Comparison of ENCODE assay signal across 22 cellular contexts in genomic region chr9:76531231-76531775, GRCh38.
DNase-seq lines count a peak whose midpoint lies in the region; ATAC-seq and TF ChIP-seq lines count a peak whose summit lies in the region.
"Had no signal": no experiment of that assay in that cellular context is flagged by ENCODE, and none has a peak within 500 bp of the region (broad histone marks: within the 10 kb centered on the region; RNA-seq: fewer than 3 reads in every experiment).

No MANE protein-coding gene starts in this region.

- TF ChIP-seq CTCF in KMS-11 (conservative IDR thresholded peaks at IDR 0.05; ENCODE audit: low read depth, low read length) (no peak), breast epithelium (IDR thresholded peaks at IDR 0.05) (no peak)

- peak overlapping the region; percentile 37; the same call in 1 of the 2 replicates for H3K4me3 ChIP-seq in ACC112 (ENCODE audit: low read depth, low read length)
- no peak overlapping the region for H3K4me3 ChIP-seq in KMS-11 (IDR thresholded peaks at IDR 0.05; ENCODE audit: insufficient read depth, low read depth, low read length)
- no peak overlapping the region for H3K4me3 ChIP-seq in breast epithelium
- H3K4me3 ChIP-seq: SJCRH30, spleen had no signal

- H3K27me3 ChIP-seq in ACC112 (ENCODE audit: insufficient read depth, low read length) (no peaks in the 10 kb centered on the region), KMS-11 (ENCODE audit: insufficient read depth, low read depth) (no peaks in the 10 kb centered on the region), breast epithelium (no peaks in the 10 kb centered on the region)
- H3K27me3 ChIP-seq: SJCRH30, spleen had no signal

- no peak overlapping the region for H3K27ac ChIP-seq in ACC112 (ENCODE audit: low read depth, low read length)
- 0 out of 2 replicates have a peak overlapping the region, but pooled peaks have one; percentile 41 for H3K27ac ChIP-seq in KMS-11
- H3K27ac ChIP-seq in breast epithelium: peak overlapping the region; percentile 48 to 60
- H3K27ac ChIP-seq: SJCRH30 had no signal

- no peak for TF ChIP-seq POLR2A in breast epithelium (IDR thresholded peaks at IDR 0.05)

- H3K4me2 ChIP-seq in KMS-11: peak overlapping the region; percentile 57; the same call in 1 of the 2 replicates

- intact Hi-C loops in breast epithelium (cut with DNase I; ENCODE audit: low total_unique reads): no loop called here

- H2AFZ ChIP-seq in ACC112 (ENCODE audit: low read length, unreplicated experiment) (peak overlapping the region; percentile 57), KMS-11 (ENCODE audit: low read depth) (peak overlapping the region; percentile 62; the same call in 1 of the 2 replicates)

- H3K36me3 ChIP-seq in ACC112 (ENCODE audit: insufficient read depth, low read length) (no peaks in the 10 kb centered on the region), KMS-11 (ENCODE audit: insufficient read depth) (no peaks in the 10 kb centered on the region), breast epithelium (no peaks in the 10 kb centered on the region)
- H3K36me3 ChIP-seq: SJCRH30, spleen had no signal

- H3K4me1 ChIP-seq in ACC112 (ENCODE audit: control insufficient read depth, insufficient read depth, low read length, unreplicated experiment) (peaks cover 21% of the 10 kb centered on the region), KMS-11 (ENCODE audit: low read depth, poor library complexity, severe bottlenecking) (peaks cover 15% of the 10 kb centered on the region), breast epithelium (no peaks in the 10 kb centered on the region)

- DNase-seq in breast epithelium (ENCODE audit: low spot score in 2 of 2) (no peak), myocyte (ENCODE audit: low read depth) (peak; percentile 10), NK-92 (lab: John Stamatoyannopoulos, UW; ENCODE audit: unreplicated experiment) (no peak), dermis blood vessel endothelial cell (no peak)
- DNase-seq: ACHN; activated CD4-positive, alpha-beta T cell treated with anti-CD3 and anti-CD28 coated beads for 36 hours; activated CD8-positive, alpha-beta T cell treated with anti-CD3 and anti-CD28 coated beads, Interleukin-2, amount 10 ng/mL, durations not matched to agents 7 days and 5 days; anterior cingulate cortex; DMS153; GDM1; hypothalamus; NCI-H1105; NCI-H1930; NCI-H748 treated with DMSO at 0.1 percent for 48 hours; SJCRH30; spleen had no signal

- H3K79me2 ChIP-seq in ACC112 (ENCODE audit: control insufficient read depth, insufficient read depth, low read length, unreplicated experiment) (no peaks in the 10 kb centered on the region), KMS-11 (ENCODE audit: insufficient read depth, low read depth) (no peaks in the 10 kb centered on the region)

- ATAC-seq in GM21515 (IDR thresholded peaks at IDR 0.05; ENCODE audit: unreplicated experiment) (no peak), HG02623 (IDR thresholded peaks at IDR 0.05; ENCODE audit: unreplicated experiment) (no peak)
- ATAC-seq: activated CD4-positive, alpha-beta T cell treated with anti-CD3 and anti-CD28 coated beads for 36 hours; activated CD8-positive, alpha-beta T cell treated with anti-CD3 and anti-CD28 coated beads, Interleukin-2, amount 10 ng/mL, durations not matched to agents 7 days and 5 days; activated naive CD4-positive, alpha-beta T cell treated with anti-CD3 and anti-CD28 coated beads, Interleukin-2, amount 50 U/mL, for 72 hours; left lobe of liver had no signal

- no peaks in the 10 kb centered on the region for H4K20me1 ChIP-seq in KMS-11 (ENCODE audit: insufficient read depth)

- peak overlapping the region; percentile 18; the same call in 1 of the 2 replicates for H3K9ac ChIP-seq in KMS-11

- no peaks in the 10 kb centered on the region for H3K9me3 ChIP-seq in breast epithelium
